In the genomic region with DNA sequence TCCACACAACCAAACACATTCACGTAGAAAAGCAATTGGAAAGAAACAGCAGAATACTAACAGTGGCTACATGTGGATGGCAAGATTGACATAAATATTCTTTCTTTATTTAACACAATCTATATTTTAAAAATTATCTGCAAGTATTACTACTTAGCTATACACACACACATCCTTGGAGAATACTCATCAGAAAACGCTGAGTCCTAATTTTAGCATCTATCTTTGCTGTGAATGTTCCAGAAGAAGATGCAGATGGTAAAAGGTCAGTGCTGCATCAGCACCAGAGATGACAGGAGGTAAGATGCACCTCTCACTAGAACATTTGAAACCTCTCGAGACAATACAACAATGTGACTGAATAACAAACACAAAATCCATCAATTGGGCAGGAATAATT, we compare ENCODE assay signal across 8 cellular contexts.
"Had no signal": no experiment of that assay in that cellular context is flagged by ENCODE, and none has a peak within 500 bp of the region (broad histone marks: within the 10 kb centered on the region; RNA-seq: fewer than 3 reads in every experiment).

No MANE protein-coding gene starts in this region.

- FAIRE-seq: G401.6, GM12878, GM12891, GM12892, GM18507, GM19239 had no signal

- H3K4me3 ChIP-seq: GM12878 had no signal

- ATAC-seq: GM12878 had no signal

- DNase-seq: GDM1, GF-D8 had no signal
